15 cellular contexts compared by ENCODE assay signal in the genomic region with DNA sequence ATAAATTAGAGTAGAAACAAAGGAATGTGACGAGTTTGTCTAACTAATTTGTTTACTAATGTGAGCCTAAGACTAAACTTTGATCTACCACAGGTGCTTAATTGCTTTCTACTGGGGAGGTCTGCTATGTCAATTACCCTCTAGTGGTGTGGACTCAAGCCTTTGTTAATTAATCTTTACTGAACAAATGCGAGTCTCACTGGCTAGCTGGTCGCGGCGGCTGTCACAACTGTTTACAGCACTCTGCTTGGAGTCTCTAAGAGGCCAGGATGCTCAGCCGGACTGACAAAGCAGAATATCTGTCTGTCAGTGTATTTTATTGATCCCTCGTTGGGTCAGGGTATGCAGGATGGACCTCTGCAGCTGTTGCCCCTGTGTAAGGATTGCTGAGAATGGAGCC.
"Had no signal": no experiment of that assay in that cellular context is flagged by ENCODE, and none has a peak within 500 bp of the region (broad histone marks: within the 10 kb centered on the region; RNA-seq: fewer than 3 reads in every experiment).

No MANE protein-coding gene starts in this region.

- H3K36me3 Mint-ChIP-seq: naive thymus-derived CD8-positive, alpha-beta T cell; stimulated activated naive B cell treated with anti-CD40 and anti-IgM and Interleukin-4, amounts not matched to agents 10 μg/mL and 1 μg/mL and 100 μg/mL, for 72 hours; type B pancreatic cell had no signal

- H3K9me3 Mint-ChIP-seq: naive thymus-derived CD8-positive, alpha-beta T cell; stimulated activated naive B cell treated with anti-CD40 and anti-IgM and Interleukin-4, amounts not matched to agents 10 μg/mL and 1 μg/mL and 100 μg/mL, for 72 hours; type B pancreatic cell had no signal

- H3K27ac Mint-ChIP-seq: stimulated activated naive B cell treated with anti-CD40 and anti-IgM and Interleukin-4, amounts not matched to agents 10 μg/mL and 1 μg/mL and 100 μg/mL, for 72 hours; type B pancreatic cell had no signal

- H3K27me3 Mint-ChIP-seq: stimulated activated naive B cell treated with anti-CD40 and anti-IgM and Interleukin-4, amounts not matched to agents 10 μg/mL and 1 μg/mL and 100 μg/mL, for 72 hours; type B pancreatic cell had no signal

- ATAC-seq: gastroesophageal sphincter; mucosa of descending colon; sciatic nerve; stimulated activated naive B cell treated with anti-CD40 and anti-IgM and Interleukin-4, amounts not matched to agents 10 μg/mL and 1 μg/mL and 100 μg/mL, for 72 hours had no signal

- DNase-seq: cortex of kidney; effector memory CD4-positive, alpha-beta T cell; kidney; mucosa of descending colon; naive thymus-derived CD8-positive, alpha-beta T cell; posterior cingulate gyrus; spleen; stimulated activated CD4-positive, alpha-beta T cell treated with anti-CD3 and anti-CD28 coated beads, Interleukin-15, amount 100 ng/mL, for 24 hours; stimulated activated CD4-positive, alpha-beta T cell treated with anti-CD3 and anti-CD28 coated beads, Interleukin-1b, Interleukin-23, amount 100 ng/mL, for 48 hours; stimulated activated CD4-positive, alpha-beta T cell treated with anti-CD3 and anti-CD28 coated beads, Interleukin-4, amount 100 ng/mL, for 24 hours; stimulated activated naive B cell treated with anti-CD40 and anti-IgM and Interleukin-4, amounts not matched to agents 10 μg/mL and 1 μg/mL and 100 μg/mL, for 72 hours; thyroid gland had no signal

- H3K4me1 Mint-ChIP-seq: naive thymus-derived CD8-positive, alpha-beta T cell; stimulated activated naive B cell treated with anti-CD40 and anti-IgM and Interleukin-4, amounts not matched to agents 10 μg/mL and 1 μg/mL and 100 μg/mL, for 72 hours had no signal

- H3K4me3 Mint-ChIP-seq: type B pancreatic cell had no signal
